32 cellular contexts compared by ENCODE assay signal in genomic region chr4:185899833-185900232, GRCh38.
"Had no signal": no experiment of that assay in that cellular context is flagged by ENCODE, and none has a peak within 500 bp of the region (broad histone marks: within the 10 kb centered on the region; RNA-seq: fewer than 3 reads in every experiment).

No MANE protein-coding gene starts in this region.

- H3K9ac ChIP-seq: KMS-11, SK-N-SH had no signal

- H3K9me2 ChIP-seq: SK-N-SH had no signal

- H3K9me3 ChIP-seq: Peyer's patch, SJSA1, SK-N-SH had no signal

- H3K36me3 ChIP-seq: Peyer's patch, SJSA1 had no signal

- H3K27me3 ChIP-seq: Peyer's patch, SJSA1 had no signal

- H3K4me3 ChIP-seq: Peyer's patch, SJSA1 had no signal

- H3K4me1 ChIP-seq: Peyer's patch, SJSA1 had no signal

- ATAC-seq: PC-3 had no signal

- DNase-seq: Karpas-422, NCI-H1048, NCI-H1092 treated with DMSO at 0.1 percent for 48 hours, NCI-H1105 treated with DMSO at 0.1 percent for 48 hours, NCI-H1417, NCI-H1436, NCI-H146, NCI-H1694, NCI-H187, NCI-H1930, NCI-H2029 treated with DMSO at 0.1 percent for 48 hours, NCI-H2081 treated with DMSO at 0.1 percent for 48 hours, NCI-H2107, NCI-H2171, NCI-H226, NCI-H446 treated with DMSO at 0.1 percent for 48 hours, NCI-H510A, NCI-H524, NCI-H526, NCI-H69, NCI-H748 treated with DMSO at 0.1 percent for 48 hours, NCI-H82, OCI-M1, PC-3, Peyer's patch, Right ventricle myocardium superior, RPMI8226, SHP77 treated with DMSO at 0.1 percent for 48 hours, SK-N-SH, SW 1271 had no signal

- H3K4me2 ChIP-seq: KMS-11, SK-N-SH had no signal

- H3K27ac ChIP-seq: KMS-11, Peyer's patch, SJSA1 had no signal
